Comparison of ENCODE assay signal across 8 cellular contexts in the genomic region with DNA sequence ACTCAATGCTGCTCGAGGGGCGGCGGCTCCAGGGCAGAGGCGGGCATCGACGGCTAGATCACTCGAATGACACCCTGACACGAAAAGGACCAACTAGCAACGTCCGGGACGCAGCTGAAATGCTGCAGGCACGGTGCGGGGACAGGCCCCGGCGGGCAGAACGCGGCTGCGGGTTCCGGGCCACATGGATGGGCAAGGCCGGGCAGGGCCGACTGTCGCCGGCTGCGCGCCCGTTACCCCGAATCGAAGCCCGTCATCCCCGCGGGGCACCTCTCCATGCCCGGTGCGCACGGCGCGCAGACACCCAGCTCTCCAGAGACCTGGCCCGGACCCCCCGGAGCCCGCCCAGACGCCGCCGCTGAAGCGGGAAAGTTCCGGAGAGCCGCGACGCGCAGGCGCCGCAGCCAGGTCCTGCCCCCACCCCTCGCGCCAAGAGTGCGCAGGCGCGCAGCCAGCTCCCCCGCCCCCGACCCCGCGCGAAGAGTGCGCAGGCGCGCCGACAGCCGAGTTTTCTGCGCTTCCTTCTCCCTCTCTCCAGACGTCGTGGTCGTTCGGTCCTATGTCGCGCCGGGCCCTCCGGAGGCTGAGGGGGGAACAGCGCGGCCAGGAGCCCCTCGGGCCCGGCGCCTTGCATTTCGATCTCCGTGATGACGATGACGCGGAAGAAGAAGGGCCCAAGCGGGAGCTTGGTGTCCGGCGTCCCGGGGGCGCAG. TPM values are rescaled to one million over a fixed set of nuclear protein-coding genes. Genes with fewer than 3 reads are reported as not detected.
DNase-seq lines count a peak whose midpoint lies in the region; ATAC-seq and TF ChIP-seq lines count a peak whose summit lies in the region.

A gene with protein sequence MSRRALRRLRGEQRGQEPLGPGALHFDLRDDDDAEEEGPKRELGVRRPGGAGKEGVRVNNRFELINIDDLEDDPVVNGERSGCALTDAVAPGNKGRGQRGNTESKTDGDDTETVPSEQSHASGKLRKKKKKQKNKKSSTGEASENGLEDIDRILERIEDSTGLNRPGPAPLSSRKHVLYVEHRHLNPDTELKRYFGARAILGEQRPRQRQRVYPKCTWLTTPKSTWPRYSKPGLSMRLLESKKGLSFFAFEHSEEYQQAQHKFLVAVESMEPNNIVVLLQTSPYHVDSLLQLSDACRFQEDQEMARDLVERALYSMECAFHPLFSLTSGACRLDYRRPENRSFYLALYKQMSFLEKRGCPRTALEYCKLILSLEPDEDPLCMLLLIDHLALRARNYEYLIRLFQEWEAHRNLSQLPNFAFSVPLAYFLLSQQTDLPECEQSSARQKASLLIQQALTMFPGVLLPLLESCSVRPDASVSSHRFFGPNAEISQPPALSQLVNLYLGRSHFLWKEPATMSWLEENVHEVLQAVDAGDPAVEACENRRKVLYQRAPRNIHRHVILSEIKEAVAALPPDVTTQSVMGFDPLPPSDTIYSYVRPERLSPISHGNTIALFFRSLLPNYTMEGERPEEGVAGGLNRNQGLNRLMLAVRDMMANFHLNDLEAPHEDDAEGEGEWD (plus strand): TSS at position 484 of the 713 bp plus-strand sequence. CDS start 76 bp downstream, at position 560.

- H3K4me3 ChIP-seq in Karpas-422 (ENCODE audit: low read length) = peak within 1 kb of the TSS; percentile 92

- DNase-seq in DMS53 treated with DMSO at 0.1 percent for 48 hours (lab: John Stamatoyannopoulos, UW; ENCODE audit: unreplicated experiment) = peak; percentile 29
- peak; percentile 97 for DNase-seq in Karpas-422
- DNase-seq in activated T-helper 2 cell treated with anti-CD3 and anti-CD28 coated beads, Interferon-gamma antibody, Interleukin-2, Interleukin-4, amounts not matched to agents 10 μg/mL and 5 μg/mL and 100 μg/mL, durations not matched to agents 14 hours and 24 hours and 36 hours (ENCODE audit: low spot score) = peak; percentile 84
- DNase-seq in fibroblast of peridontal ligament (ENCODE audit: extremely low read depth) = peak; percentile 78
- peak; percentile 79 for DNase-seq in natural killer cell
- DNase-seq in stimulated activated naive CD4-positive, alpha-beta T cell (lab: John Stamatoyannopoulos, UW) = peak; percentile 80 to 92 (median 90)

- peak within 1 kb of the TSS; percentile 100 for H3K4me2 ChIP-seq in Karpas-422 (ENCODE audit: low read depth, low read length, poor library complexity, severe bottlenecking)

- no peaks in the 10 kb centered on the region for H3K9me2 ChIP-seq in Karpas-422 (replicated peaks; ENCODE audit: insufficient read depth, low read length)

- H3K9me3 ChIP-seq in Karpas-422 (ENCODE audit: low read length) = peaks cover 1% of the 10 kb centered on the region

- peaks cover 7% of the 10 kb centered on the region for H3K4me1 Mint-ChIP-seq in activated T-helper 2 cell treated with anti-CD3 and anti-CD28 coated beads, Interferon-gamma antibody, Interleukin-2, Interleukin-4, amounts not matched to agents 10 μg/mL and 5 μg/mL and 100 μg/mL, durations not matched to agents 14 hours and 24 hours and 36 hours (ENCODE audit: low read depth)
- H3K4me1 Mint-ChIP-seq in natural killer cell = peaks cover 16 to 18% of the 10 kb centered on the region in 2 donors

- H3K27me3 ChIP-seq in Karpas-422 (ENCODE audit: low read length) = no peaks in the 10 kb centered on the region

- peak within 1 kb of the TSS; percentile 96 for H3K27ac ChIP-seq in Karpas-422 (ENCODE audit: low read length)

- peak within 1 kb of the TSS; percentile 97 for H2AFZ ChIP-seq in Karpas-422 (ENCODE audit: low read length)

- peak within 1 kb of the TSS; percentile 93 for H3K4me3 Mint-ChIP-seq in activated T-helper 2 cell treated with anti-CD3 and anti-CD28 coated beads, Interferon-gamma antibody, Interleukin-2, Interleukin-4, amounts not matched to agents 10 μg/mL and 5 μg/mL and 100 μg/mL, durations not matched to agents 14 hours and 24 hours and 36 hours (ENCODE audit: low read depth)
- peak within 1 kb of the TSS; percentile 90 for H3K4me3 Mint-ChIP-seq in natural killer cell

- peaks cover 7% of the 10 kb centered on the region for H3K9me3 Mint-ChIP-seq in activated T-helper 2 cell treated with anti-CD3 and anti-CD28 coated beads, Interferon-gamma antibody, Interleukin-2, Interleukin-4, amounts not matched to agents 10 μg/mL and 5 μg/mL and 100 μg/mL, durations not matched to agents 14 hours and 24 hours and 36 hours
- H3K9me3 Mint-ChIP-seq in natural killer cell = no peaks in the 10 kb centered on the region

- intact Hi-C loops in activated T-helper 2 cell treated with anti-CD3 and anti-CD28 coated beads, Interferon-gamma antibody, Interleukin-2, Interleukin-4, amounts not matched to agents 10 μg/mL and 5 μg/mL and 100 μg/mL, durations not matched to agents 14 hours and 24 hours and 36 hours (cut with micrococcal nuclease) = loop anchor here (1.0 kb wide), 1 partner anchor 9 kb away; no protein-coding TSS in a partner anchor
- intact Hi-C loops in natural killer cell (cut with micrococcal nuclease) = no loop called here

- peak; percentile 81 for TF ChIP-seq POLR2A in Raji (IDR thresholded peaks at IDR 0.05; ENCODE audit: insufficient read depth, low read depth, low read length)

- peaks cover 18% of the 10 kb centered on the region for H4K20me1 ChIP-seq in Karpas-422 (ENCODE audit: insufficient read depth, low read depth, low read length)

- peak; percentile 37 for ATAC-seq in GM21786 (IDR thresholded peaks at IDR 0.05; ENCODE audit: unreplicated experiment)
- peak; percentile 19 to 43 (median 41) for ATAC-seq in natural killer cell

- peak within 1 kb of the TSS; percentile 99 for H3K27ac Mint-ChIP-seq in activated T-helper 2 cell treated with anti-CD3 and anti-CD28 coated beads, Interferon-gamma antibody, Interleukin-2, Interleukin-4, amounts not matched to agents 10 μg/mL and 5 μg/mL and 100 μg/mL, durations not matched to agents 14 hours and 24 hours and 36 hours
- peak within 1 kb of the TSS; percentile 92 to 99 for H3K27ac Mint-ChIP-seq in natural killer cell

- H3K36me3 ChIP-seq in Karpas-422 (ENCODE audit: insufficient read depth, low read length) = peaks cover 23% of the 10 kb centered on the region

- peaks cover 35% of the 10 kb centered on the region for H3K79me2 ChIP-seq in Karpas-422 (ENCODE audit: low read length)

- TF ChIP-seq CTCF in natural killer cell (IDR thresholded peaks at IDR 0.05) = no peak

- H3K9ac ChIP-seq in Karpas-422 (ENCODE audit: low read length) = peak within 1 kb of the TSS; percentile 99

- H3K4me1 ChIP-seq in Karpas-422 (ENCODE audit: low read length) = peaks cover 19% of the 10 kb centered on the region

- peaks cover 27% of the 10 kb centered on the region for H3K36me3 Mint-ChIP-seq in activated T-helper 2 cell treated with anti-CD3 and anti-CD28 coated beads, Interferon-gamma antibody, Interleukin-2, Interleukin-4, amounts not matched to agents 10 μg/mL and 5 μg/mL and 100 μg/mL, durations not matched to agents 14 hours and 24 hours and 36 hours (ENCODE audit: low read depth)
- H3K36me3 Mint-ChIP-seq in natural killer cell = no peaks in the 10 kb centered on the region

- no peaks in the 10 kb centered on the region for H3K27me3 Mint-ChIP-seq in activated T-helper 2 cell treated with anti-CD3 and anti-CD28 coated beads, Interferon-gamma antibody, Interleukin-2, Interleukin-4, amounts not matched to agents 10 μg/mL and 5 μg/mL and 100 μg/mL, durations not matched to agents 14 hours and 24 hours and 36 hours (ENCODE audit: low read depth)
- no peaks in the 10 kb centered on the region for H3K27me3 Mint-ChIP-seq in natural killer cell (ENCODE audit: low read depth in 2 of 2)

RNA-seq across cellular contexts. Expression of the gene that starts here (rescaled TPM):
- 71.8 and 125 TPM in 2 replicates for total RNA-seq in Karpas-422 (2014; rRNA removed; shearing (Covaris generic); ENCODE audit: low replicate concordance)
- total RNA-seq in activated T-helper 2 cell treated with anti-CD3 and anti-CD28 coated beads, Interferon-gamma antibody, Interleukin-2, Interleukin-4, amounts not matched to agents 10 μg/mL and 5 μg/mL and 100 μg/mL, durations not matched to agents 14 hours and 24 hours and 36 hours = 211 and 213 TPM in 2 replicates
- total RNA-seq in natural killer cell = 100 to 1,000 TPM; 509 to 682 (median 567) TPM

Comparison
In these comparisons a context has a peak if more than half of its experiments do, and no peak if none do; other contexts are left out.
1. Peak in every context shown above with its lines: DNase-seq, ATAC-seq, H3K4me3 ChIP-seq and H3K27ac ChIP-seq.
2. DNase-seq: peak in every context shown above with its lines; median percentile 97 in Karpas-422; 90 in stimulated activated naive CD4-positive, alpha-beta T cell; 84 in activated T-helper 2 cell treated with anti-CD3 and anti-CD28 coated beads, Interferon-gamma antibody, Interleukin-2, Interleukin-4, amounts not matched to agents 10 μg/mL and 5 μg/mL and 100 μg/mL, durations not matched to agents 14 hours and 24 hours and 36 hours; 79 in natural killer cell; 78 in fibroblast of peridontal ligament; 29 in DMS53 treated with DMSO at 0.1 percent for 48 hours.